Comparison of ENCODE assay signal across 28 cellular contexts in the genomic region with DNA sequence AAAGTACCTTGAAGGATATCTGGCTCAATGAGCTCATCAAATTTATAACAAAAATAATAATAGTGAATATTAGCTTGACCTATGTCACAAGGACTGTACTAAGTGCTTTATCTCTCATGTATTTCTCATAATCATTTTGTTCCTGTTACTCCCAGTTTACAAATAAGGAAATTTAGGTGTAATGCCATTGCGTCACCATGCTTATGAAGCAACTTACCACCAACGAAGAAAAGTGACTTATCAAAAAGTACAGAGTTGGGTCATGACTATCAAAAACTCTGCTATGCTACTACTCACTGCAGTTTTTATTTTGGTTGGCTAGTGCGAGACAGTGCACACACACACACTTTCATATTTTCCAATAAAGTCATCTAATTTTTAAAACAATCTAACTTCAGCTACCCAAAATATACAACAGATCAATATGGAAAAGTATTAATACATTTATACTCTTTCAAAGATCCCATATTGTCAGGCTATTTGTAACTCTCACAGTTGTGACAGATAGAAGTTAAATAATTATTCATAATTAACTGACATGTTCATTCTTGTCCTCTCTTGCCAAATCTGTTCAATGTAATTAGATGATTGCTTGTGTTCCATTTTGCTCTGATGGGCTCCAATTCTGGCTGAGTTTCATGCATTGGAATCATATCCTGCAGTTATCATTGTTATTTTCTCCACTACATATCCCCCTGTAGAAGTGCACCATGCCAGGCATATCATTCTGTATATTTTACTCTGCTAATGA.
A peak's percentile ranks its signal among the peaks of the same experiment; 100 is the strongest.
DNase-seq lines count a peak whose midpoint lies in the region; ATAC-seq, FAIRE-seq and TF ChIP-seq lines count a peak whose summit lies in the region.
"Had no signal": no experiment of that assay in that cellular context is flagged by ENCODE, and none has a peak within 500 bp of the region (broad histone marks: within the 10 kb centered on the region; RNA-seq: fewer than 3 reads in every experiment).

No MANE protein-coding gene starts in this region.

- CTCF ChIA-PET in CD4-positive, alpha-beta T cell (lab: Charles Lee): no interaction called here

- intact Hi-C loops in upper lobe of right lung (cut with DNase I): no loop called here
- intact Hi-C loops in CD4-positive, alpha-beta T cell (cut with DNase I, micrococcal nuclease): no loop called here

- H3K27me3 Mint-ChIP-seq in CD4-positive, alpha-beta T cell: no peaks in the 10 kb centered on the region
- H3K27me3 Mint-ChIP-seq: activated CD4-positive, alpha-beta memory T cell treated with anti-CD3 and anti-CD28 coated beads for 36 hours; dendritic cell treated with granulocyte-macrophage colony-stimulating factor and Interleukin-4, amounts not matched to agents 40 ng/mL and 50 ng/mL, for 4 days; natural killer cell treated with Interleukin-12 subunit alpha and Interleukin-12 subunit beta and Interleukin-15 and Interleukin-18, amount 100 ng/mL, for 72 hours; type B pancreatic cell had no signal

- FAIRE-seq in HTR-8/SVneo (lab: Jason Lieb, UNC): no peak
- FAIRE-seq: pancreas had no signal

- H3K36me3 ChIP-seq in upper lobe of right lung: no peaks in the 10 kb centered on the region
- H3K36me3 ChIP-seq: cardiac muscle cell, heart right ventricle, pancreas had no signal

- no peak overlapping the region for H3K27ac ChIP-seq in upper lobe of right lung
- no peak overlapping the region for H3K27ac ChIP-seq in CD4-positive, alpha-beta T cell (ENCODE audit: low read depth, low read length)
- H3K27ac ChIP-seq: A549, cardiac muscle cell, pancreas, RWPE1 had no signal

- H3K27ac Mint-ChIP-seq in CD4-positive, alpha-beta T cell: no peak overlapping the region
- H3K27ac Mint-ChIP-seq: activated CD4-positive, alpha-beta memory T cell treated with anti-CD3 and anti-CD28 coated beads for 36 hours; dendritic cell treated with granulocyte-macrophage colony-stimulating factor and Interleukin-4, amounts not matched to agents 40 ng/mL and 50 ng/mL, for 4 days; mesothelial cell of epicardium; natural killer cell treated with Interleukin-12 subunit alpha and Interleukin-12 subunit beta and Interleukin-15 and Interleukin-18, amount 100 ng/mL, for 72 hours; type B pancreatic cell had no signal

- H3K9me3 Mint-ChIP-seq in CD4-positive, alpha-beta T cell: peaks cover 6% of the 10 kb centered on the region
- H3K9me3 Mint-ChIP-seq: activated CD4-positive, alpha-beta memory T cell treated with anti-CD3 and anti-CD28 coated beads for 36 hours had no signal

- no peaks in the 10 kb centered on the region for H3K36me3 Mint-ChIP-seq in CD4-positive, alpha-beta T cell (ENCODE audit: low read depth)
- H3K36me3 Mint-ChIP-seq: activated CD4-positive, alpha-beta memory T cell treated with anti-CD3 and anti-CD28 coated beads for 36 hours; type B pancreatic cell had no signal

- no peaks in the 10 kb centered on the region for H3K4me1 Mint-ChIP-seq in CD4-positive, alpha-beta T cell (ENCODE audit: low read depth)

- ATAC-seq in upper lobe of right lung: peak; percentile 47
- no peak for ATAC-seq in CD4-positive, alpha-beta T cell (ENCODE audit: poor library complexity)
- ATAC-seq: A549; heart right ventricle; left lobe of liver; natural killer cell treated with Interleukin-12 subunit alpha and Interleukin-12 subunit beta and Interleukin-15 and Interleukin-18, amount 100 ng/mL, for 72 hours; pancreas; right cardiac atrium; SK-N-SH treated with all-trans-retinoic acid at 6 μM for 48 hours had no signal

- POLR2A ChIA-PET in CD4-positive, alpha-beta T cell (lab: Charles Lee): no interaction called here

- no peaks in the 10 kb centered on the region for H3K4me1 ChIP-seq in upper lobe of right lung
- H3K4me1 ChIP-seq: A549, pancreas had no signal

- H3K4me3 Mint-ChIP-seq in CD4-positive, alpha-beta T cell: no peak overlapping the region
- H3K4me3 Mint-ChIP-seq: activated CD4-positive, alpha-beta memory T cell treated with anti-CD3 and anti-CD28 coated beads for 36 hours; dendritic cell treated with granulocyte-macrophage colony-stimulating factor and Interleukin-4, amounts not matched to agents 40 ng/mL and 50 ng/mL, for 4 days; mesothelial cell of epicardium; natural killer cell treated with Interleukin-12 subunit alpha and Interleukin-12 subunit beta and Interleukin-15 and Interleukin-18, amount 100 ng/mL, for 72 hours; type B pancreatic cell had no signal

- H3K9me3 ChIP-seq in upper lobe of right lung: no peaks in the 10 kb centered on the region
- no peaks in the 10 kb centered on the region for H3K9me3 ChIP-seq in CD4-positive, alpha-beta T cell (ENCODE audit: control insufficient read depth, low read length)
- H3K9me3 ChIP-seq: A549, heart right ventricle, pancreas had no signal

- TF ChIP-seq CTCF in choroid plexus epithelial cell (conservative IDR thresholded peaks at IDR 0.05; ENCODE audit: low read depth, low read length): no peak
- no peak for TF ChIP-seq CTCF in upper lobe of right lung (IDR thresholded peaks at IDR 0.05)
- TF ChIP-seq CTCF in CD4-positive, alpha-beta T cell (IDR thresholded peaks at IDR 0.05): no peak

- H3K4me3 ChIP-seq in choroid plexus epithelial cell (ENCODE audit: low read depth, low read length) (no peak overlapping the region), upper lobe of right lung (no peak overlapping the region)
- H3K4me3 ChIP-seq: A549, cardiac muscle cell, heart right ventricle, pancreas had no signal

- H3K27me3 ChIP-seq in upper lobe of right lung: no peaks in the 10 kb centered on the region
- H3K27me3 ChIP-seq in CD4-positive, alpha-beta T cell (ENCODE audit: control insufficient read depth, insufficient read depth, low read length): no peaks in the 10 kb centered on the region
- H3K27me3 ChIP-seq: cardiac muscle cell, heart right ventricle, pancreas had no signal

- DNase-seq in SIG-M5 treated with dmso at 0.1 percent for 504 hours (lab: John Stamatoyannopoulos, UW; ENCODE audit: unreplicated experiment) (peak; percentile 49), SIG-M5 (lab: John Stamatoyannopoulos, UW) (no peak), NCI-H446 treated with DMSO at 0.1 percent for 48 hours (lab: John Stamatoyannopoulos, UW) (peak; percentile 68), choroid plexus epithelial cell (ENCODE audit: low read depth) (peak; percentile 26), upper lobe of right lung (no peak), HTR-8/SVneo (ENCODE audit: insufficient read length, low spot score) (no peak)
- no peak for DNase-seq in effector CD4-positive, alpha-beta T cell
- DNase-seq in CD4-positive, alpha-beta T cell: no peak
- DNase-seq: activated CD4-positive, alpha-beta memory T cell treated with anti-CD3 and anti-CD28 coated beads for 36 hours; activated CD4-positive, CD25-positive, alpha-beta regulatory T cell; activated naive CD4-positive, alpha-beta T cell treated with Interleukin-2 at 50 U/mL for 16 hours; amygdala; Calu3; heart right ventricle; NCI-H1694 treated with DMSO at 0.1 percent for 48 hours; pancreas; right cardiac atrium; stimulated activated CD4-positive, alpha-beta T cell treated with anti-CD3 and anti-CD28 coated beads, Interleukin-15, amount 100 ng/mL, for 24 hours; T1000 had no signal

Comparison
In these comparisons a context has a peak if more than half of its experiments do, and no peak if none do; other contexts are left out.
1. DNase-seq: peak in SIG-M5 treated with dmso at 0.1 percent for 504 hours (single experiment), NCI-H446 treated with DMSO at 0.1 percent for 48 hours (single experiment) and choroid plexus epithelial cell (single experiment); none in SIG-M5 (single experiment), upper lobe of right lung (single experiment), HTR-8/SVneo (single experiment), effector CD4-positive, alpha-beta T cell (single experiment) and CD4-positive, alpha-beta T cell (0 of 10).